Comparison of ENCODE assay signal across 14 cellular contexts in the genomic region with DNA sequence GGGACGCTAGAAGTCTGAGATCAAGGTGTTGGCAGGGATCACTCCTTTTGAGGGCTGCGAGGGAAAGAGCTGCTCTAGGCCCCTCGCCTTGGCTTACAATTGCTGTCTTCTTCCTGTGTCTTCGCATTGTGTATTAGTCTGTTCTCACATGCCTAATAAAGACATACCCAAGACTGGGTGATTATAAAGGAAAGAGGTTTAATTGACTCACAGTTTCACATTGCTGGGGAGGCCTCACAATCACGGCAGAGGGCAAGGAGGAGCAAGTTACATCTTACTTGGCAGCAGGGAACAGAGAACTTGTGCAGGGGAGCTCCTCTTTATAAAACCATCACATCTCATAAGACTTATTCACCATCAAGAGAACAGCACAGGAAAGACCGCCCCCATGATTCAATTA.
"Had no signal": no experiment of that assay in that cellular context is flagged by ENCODE, and none has a peak within 500 bp of the region (broad histone marks: within the 10 kb centered on the region; RNA-seq: fewer than 3 reads in every experiment).

No MANE protein-coding gene starts in this region.

- H3K27me3 Mint-ChIP-seq: activated T-cell treated with anti-CD3 and anti-CD28 coated beads, Interleukin-2, amount 50 U/mL, for 24 hours had no signal

- DNase-seq: activated gamma-delta T cell; activated T-cell treated with anti-CD3 and anti-CD28 coated beads, Interleukin-2, amount 50 U/mL, for 24 hours; aorta; brain microvascular endothelial cell; central memory CD4-positive, alpha-beta T cell; dorsolateral prefrontal cortex; left cardiac atrium; occipital lobe; retina; stimulated activated CD4-positive, alpha-beta T cell treated with anti-CD3 and anti-CD28 coated beads, Interleukin-12 subunit alpha, Interleukin-12 subunit beta, amount 100 ng/mL, for 4 hours; SW 1271; T-helper 2 cell; upper lobe of left lung had no signal

- H3K4me3 Mint-ChIP-seq: activated T-cell treated with anti-CD3 and anti-CD28 coated beads, Interleukin-2, amount 50 U/mL, for 24 hours; nephron had no signal

- ATAC-seq: left cardiac atrium had no signal

- H3K27ac Mint-ChIP-seq: activated T-cell treated with anti-CD3 and anti-CD28 coated beads, Interleukin-2, amount 50 U/mL, for 24 hours; nephron had no signal
